ENCODE assay signal across 25 cellular contexts in genomic region chr17:46117117-46117516, GRCh38.
DNase-seq lines count a peak whose midpoint lies in the region; ATAC-seq and TF ChIP-seq lines count a peak whose summit lies in the region.
"Had no signal": no experiment of that assay in that cellular context is flagged by ENCODE, and none has a peak within 500 bp of the region (broad histone marks: within the 10 kb centered on the region; RNA-seq: fewer than 3 reads in every experiment).

No MANE protein-coding gene starts in this region.

- no peak overlapping the region for H3K9ac ChIP-seq in mesendoderm (ENCODE audit: low read length)

- H2AFZ ChIP-seq in PC-9, result no peak overlapping the region

- no peak for ATAC-seq in CD4-positive, alpha-beta T cell (ENCODE audit: poor library complexity)
- no peak for ATAC-seq in GM19324 (IDR thresholded peaks at IDR 0.05; ENCODE audit: low FRiP score, unreplicated experiment)
- ATAC-seq: PC-3 had no signal

- no peak overlapping the region for H3K27ac ChIP-seq in CD4-positive, alpha-beta T cell (ENCODE audit: low read depth, low read length)
- 0 out of 2 replicates have a peak overlapping the region, but pooled peaks have one; percentile 19 for H3K27ac ChIP-seq in PC-9
- H3K27ac ChIP-seq in mesendoderm (ENCODE audit: low read depth, low read length), result no peak overlapping the region
- H3K27ac ChIP-seq: HL-60, SK-N-MC had no signal

- H3F3A ChIP-seq in PC-9 (ENCODE audit: insufficient read depth, low read depth), result peaks cover 28% of the 10 kb centered on the region; the same call in 1 of the 2 replicates

- no peak overlapping the region for H2AK5ac ChIP-seq in mesendoderm (ENCODE audit: low read length)

- no peaks in the 10 kb centered on the region for H3K36me3 ChIP-seq in PC-9 (ENCODE audit: low read depth)
- H3K36me3 ChIP-seq in mesendoderm (ENCODE audit: control insufficient read depth, insufficient read depth, low read length), result no peaks in the 10 kb centered on the region
- H3K36me3 ChIP-seq: HAP-1 had no signal

- no peaks in the 10 kb centered on the region for H3K9me3 ChIP-seq in CD4-positive, alpha-beta T cell (ENCODE audit: control insufficient read depth, low read length)
- no peaks in the 10 kb centered on the region for H3K9me3 ChIP-seq in PC-9 (ENCODE audit: insufficient read depth, low read depth)
- H3K9me3 ChIP-seq: HAP-1 had no signal

- H3K9me3 Mint-ChIP-seq in activated naive CD8-positive, alpha-beta T cell (ENCODE audit: low read depth), result no peaks in the 10 kb centered on the region
- peaks cover 2% of the 10 kb centered on the region for H3K9me3 Mint-ChIP-seq in activated naive CD8-positive, alpha-beta T cell treated with anti-CD3 and anti-CD28 coated beads for 36 hours
- H3K9me3 Mint-ChIP-seq in CD4-positive, alpha-beta T cell, result no peaks in the 10 kb centered on the region
- no peaks in the 10 kb centered on the region for H3K9me3 Mint-ChIP-seq in activated T-helper 2 cell treated with anti-CD3 and anti-CD28 coated beads, Interferon-gamma antibody, Interleukin-2, Interleukin-4, amounts not matched to agents 10 μg/mL and 5 μg/mL and 100 μg/mL, durations not matched to agents 14 hours and 24 hours and 36 hours

- no peak overlapping the region for H4K8ac ChIP-seq in mesendoderm (ENCODE audit: low read depth, low read length)

- no peaks in the 10 kb centered on the region for H3K27me3 Mint-ChIP-seq in activated naive CD8-positive, alpha-beta T cell
- no peaks in the 10 kb centered on the region for H3K27me3 Mint-ChIP-seq in activated naive CD8-positive, alpha-beta T cell treated with anti-CD3 and anti-CD28 coated beads for 36 hours
- no peaks in the 10 kb centered on the region for H3K27me3 Mint-ChIP-seq in CD4-positive, alpha-beta T cell
- no peaks in the 10 kb centered on the region for H3K27me3 Mint-ChIP-seq in activated T-helper 2 cell treated with anti-CD3 and anti-CD28 coated beads, Interferon-gamma antibody, Interleukin-2, Interleukin-4, amounts not matched to agents 10 μg/mL and 5 μg/mL and 100 μg/mL, durations not matched to agents 14 hours and 24 hours and 36 hours (ENCODE audit: low read depth)

- no peak overlapping the region for H2BK15ac ChIP-seq in mesendoderm (replicated peaks; ENCODE audit: low read depth)

- H3K56ac ChIP-seq in mesendoderm (ENCODE audit: low read length), result no peak overlapping the region

- H3K36me3 Mint-ChIP-seq in activated naive CD8-positive, alpha-beta T cell, result peaks cover 20% of the 10 kb centered on the region
- peaks cover 47% of the 10 kb centered on the region for H3K36me3 Mint-ChIP-seq in activated naive CD8-positive, alpha-beta T cell treated with anti-CD3 and anti-CD28 coated beads for 36 hours
- H3K36me3 Mint-ChIP-seq in CD4-positive, alpha-beta T cell (ENCODE audit: low read depth), result peaks cover 16% of the 10 kb centered on the region
- H3K36me3 Mint-ChIP-seq in activated T-helper 2 cell treated with anti-CD3 and anti-CD28 coated beads, Interferon-gamma antibody, Interleukin-2, Interleukin-4, amounts not matched to agents 10 μg/mL and 5 μg/mL and 100 μg/mL, durations not matched to agents 14 hours and 24 hours and 36 hours (ENCODE audit: low read depth), result peaks cover 25% of the 10 kb centered on the region

- no peak for TF ChIP-seq CTCF in CD4-positive, alpha-beta T cell (IDR thresholded peaks at IDR 0.05)
- no peak for TF ChIP-seq CTCF in PC-9 (conservative IDR thresholded peaks at IDR 0.05)

- no peaks in the 10 kb centered on the region for H3K4me1 ChIP-seq in PC-9 (replicated peaks; ENCODE audit: insufficient read depth)
- H3K4me1 ChIP-seq in mesendoderm (ENCODE audit: control insufficient read depth, low read depth, low read length), result peaks cover 7% of the 10 kb centered on the region

- peaks cover 9% of the 10 kb centered on the region for H3K79me1 ChIP-seq in mesendoderm (ENCODE audit: low read length)

- no CpG with 5 or more reads among the region's 3 CpGs for WGBS in mesendoderm (ENCODE audit: extremely low coverage, insufficient coverage, low lambda C conversion rate)

- CTCF ChIA-PET in CD4-positive, alpha-beta T cell (lab: Charles Lee), result interaction anchor here (1.1 to 5.1 kb wide), 4 partner anchors 18 to 76 kb away, joined by 3 to 20 read pairs (median 4); partner anchors contain the start of gene KANSL1
- CTCF ChIA-PET in PC-9 (lab: Charles Lee), result no interaction called here

- H3K4me3 ChIP-seq in PC-9 (no peak overlapping the region), mesendoderm (ENCODE audit: low read length) (no peak overlapping the region)
- H3K4me3 ChIP-seq: HAP-1, SK-N-MC had no signal

- no peaks in the 10 kb centered on the region for H3K27me3 ChIP-seq in CD4-positive, alpha-beta T cell (ENCODE audit: control insufficient read depth, insufficient read depth, low read length)
- H3K27me3 ChIP-seq in PC-9 (ENCODE audit: insufficient read depth, low read depth) (no peaks in the 10 kb centered on the region), mesendoderm (ENCODE audit: insufficient read depth, low read length, poor library complexity) (no peaks in the 10 kb centered on the region)

- POLR2A ChIA-PET in CD4-positive, alpha-beta T cell (lab: Charles Lee), result interaction anchor here (1.7 to 2.3 kb wide), 3 partner anchors 8 to 76 kb away, joined by 4 to 7 read pairs (median 4); partner anchors contain the start of gene KANSL1
- POLR2A ChIA-PET in PC-9 (lab: Charles Lee; ENCODE audit: unreplicated experiment), result no interaction called here

- H3K27ac Mint-ChIP-seq in activated naive CD8-positive, alpha-beta T cell, result peak overlapping the region; percentile 50
- no peak overlapping the region for H3K27ac Mint-ChIP-seq in activated naive CD8-positive, alpha-beta T cell treated with anti-CD3 and anti-CD28 coated beads for 36 hours
- H3K27ac Mint-ChIP-seq in CD4-positive, alpha-beta T cell, result peak overlapping the region; percentile 21
- H3K27ac Mint-ChIP-seq in activated T-helper 2 cell treated with anti-CD3 and anti-CD28 coated beads, Interferon-gamma antibody, Interleukin-2, Interleukin-4, amounts not matched to agents 10 μg/mL and 5 μg/mL and 100 μg/mL, durations not matched to agents 14 hours and 24 hours and 36 hours, result no peak overlapping the region

- no peak overlapping the region for H4K5ac ChIP-seq in mesendoderm (ENCODE audit: low read length)

- H3K79me2 ChIP-seq in PC-9 (ENCODE audit: low read depth) (peaks cover 100% of the 10 kb centered on the region), mesendoderm (ENCODE audit: control insufficient read depth, insufficient read depth, low read length) (peaks cover 85% of the 10 kb centered on the region)

- peaks cover 87% of the 10 kb centered on the region for H3K4me1 Mint-ChIP-seq in activated naive CD8-positive, alpha-beta T cell (ENCODE audit: low read depth)
- H3K4me1 Mint-ChIP-seq in activated naive CD8-positive, alpha-beta T cell treated with anti-CD3 and anti-CD28 coated beads for 36 hours, result peaks cover 67% of the 10 kb centered on the region
- H3K4me1 Mint-ChIP-seq in CD4-positive, alpha-beta T cell (ENCODE audit: low read depth), result peaks cover 91% of the 10 kb centered on the region
- peaks cover 42% of the 10 kb centered on the region for H3K4me1 Mint-ChIP-seq in activated T-helper 2 cell treated with anti-CD3 and anti-CD28 coated beads, Interferon-gamma antibody, Interleukin-2, Interleukin-4, amounts not matched to agents 10 μg/mL and 5 μg/mL and 100 μg/mL, durations not matched to agents 14 hours and 24 hours and 36 hours (ENCODE audit: low read depth)

- H3K4ac ChIP-seq in mesendoderm (ENCODE audit: low read depth, low read length), result no peak overlapping the region

- no peak overlapping the region for H3K4me3 Mint-ChIP-seq in activated naive CD8-positive, alpha-beta T cell
- no peak overlapping the region for H3K4me3 Mint-ChIP-seq in activated naive CD8-positive, alpha-beta T cell treated with anti-CD3 and anti-CD28 coated beads for 36 hours
- no peak overlapping the region for H3K4me3 Mint-ChIP-seq in CD4-positive, alpha-beta T cell
- no peak overlapping the region for H3K4me3 Mint-ChIP-seq in activated T-helper 2 cell treated with anti-CD3 and anti-CD28 coated beads, Interferon-gamma antibody, Interleukin-2, Interleukin-4, amounts not matched to agents 10 μg/mL and 5 μg/mL and 100 μg/mL, durations not matched to agents 14 hours and 24 hours and 36 hours (ENCODE audit: low read depth)

- no peak overlapping the region for H2BK5ac ChIP-seq in mesendoderm (ENCODE audit: low read length)

- H2BK120ac ChIP-seq in mesendoderm (ENCODE audit: low read depth, low read length), result no peak overlapping the region

- intact Hi-C loops in CD4-positive, alpha-beta T cell (cut with DNase I, micrococcal nuclease), result loop anchor here in 1 of 2 experiments (5.0 kb wide), 1 partner anchor 35 kb away; no protein-coding TSS in a partner anchor
- intact Hi-C loops in PC-9 (cut with micrococcal nuclease; ENCODE audit: unreplicated experiment), result no loop called here
- intact Hi-C loops in activated T-helper 2 cell treated with anti-CD3 and anti-CD28 coated beads, Interferon-gamma antibody, Interleukin-2, Interleukin-4, amounts not matched to agents 10 μg/mL and 5 μg/mL and 100 μg/mL, durations not matched to agents 14 hours and 24 hours and 36 hours (cut with micrococcal nuclease), result no loop called here

- peaks cover 86% of the 10 kb centered on the region for H4K20me1 ChIP-seq in PC-9 (ENCODE audit: insufficient read depth)

- H3K18ac ChIP-seq in mesendoderm (ENCODE audit: low read length), result no peak overlapping the region

- H3K23ac ChIP-seq in mesendoderm (ENCODE audit: low read length), result no peak overlapping the region

- no TSS peak for BruUV-seq in PC-9 (replicated peaks; lab: Mats Ljungman, UMichigan)

- H3K9me2 ChIP-seq in PC-9 (ENCODE audit: insufficient read depth), result no peaks in the 10 kb centered on the region

- H3K4me2 ChIP-seq in PC-9 (no peak overlapping the region), mesendoderm (ENCODE audit: low read length) (no peak overlapping the region)

- DNase-seq in activated naive CD8-positive, alpha-beta T cell treated with anti-CD3 and anti-CD28 coated beads for 36 hours, result no peak
- no peak for DNase-seq in CD4-positive, alpha-beta T cell
- DNase-seq in PC-9, result no peak
- DNase-seq in mesendoderm, result peak; percentile 75
- DNase-seq in activated T-helper 2 cell treated with anti-CD3 and anti-CD28 coated beads, Interferon-gamma antibody, Interleukin-2, Interleukin-4, amounts not matched to agents 10 μg/mL and 5 μg/mL and 100 μg/mL, durations not matched to agents 14 hours and 24 hours and 36 hours (ENCODE audit: low spot score), result no peak
- no peak for DNase-seq in NOMO-1 treated with dmso at 0.1 percent for 144 hours (lab: John Stamatoyannopoulos, UW; ENCODE audit: unreplicated experiment)
- DNase-seq: 8988T, AML-193, C1 segment of cervical spinal cord, DMS53, GDM1, KG1, MV-4-11, NCI-H1105 treated with DMSO at 0.1 percent for 48 hours, NCI-H2029 treated with DMSO at 0.1 percent for 48 hours, NCI-H2171, NCI-H524 treated with DMSO at 0.1 percent for 48 hours, PC-3, RPMI8226, SHP77 treated with DMSO at 0.1 percent for 48 hours had no signal

Comparison
In these comparisons a context has a peak if more than half of its experiments do, and no peak if none do; other contexts are left out.
1. H3K27ac Mint-ChIP-seq: peak in activated naive CD8-positive, alpha-beta T cell (single experiment) and CD4-positive, alpha-beta T cell (single experiment); none in activated naive CD8-positive, alpha-beta T cell treated with anti-CD3 and anti-CD28 coated beads for 36 hours (single experiment) and activated T-helper 2 cell treated with anti-CD3 and anti-CD28 coated beads, Interferon-gamma antibody, Interleukin-2, Interleukin-4, amounts not matched to agents 10 μg/mL and 5 μg/mL and 100 μg/mL, durations not matched to agents 14 hours and 24 hours and 36 hours (single experiment).